Comparison of ENCODE assay signal across 8 cellular contexts in the genomic region with DNA sequence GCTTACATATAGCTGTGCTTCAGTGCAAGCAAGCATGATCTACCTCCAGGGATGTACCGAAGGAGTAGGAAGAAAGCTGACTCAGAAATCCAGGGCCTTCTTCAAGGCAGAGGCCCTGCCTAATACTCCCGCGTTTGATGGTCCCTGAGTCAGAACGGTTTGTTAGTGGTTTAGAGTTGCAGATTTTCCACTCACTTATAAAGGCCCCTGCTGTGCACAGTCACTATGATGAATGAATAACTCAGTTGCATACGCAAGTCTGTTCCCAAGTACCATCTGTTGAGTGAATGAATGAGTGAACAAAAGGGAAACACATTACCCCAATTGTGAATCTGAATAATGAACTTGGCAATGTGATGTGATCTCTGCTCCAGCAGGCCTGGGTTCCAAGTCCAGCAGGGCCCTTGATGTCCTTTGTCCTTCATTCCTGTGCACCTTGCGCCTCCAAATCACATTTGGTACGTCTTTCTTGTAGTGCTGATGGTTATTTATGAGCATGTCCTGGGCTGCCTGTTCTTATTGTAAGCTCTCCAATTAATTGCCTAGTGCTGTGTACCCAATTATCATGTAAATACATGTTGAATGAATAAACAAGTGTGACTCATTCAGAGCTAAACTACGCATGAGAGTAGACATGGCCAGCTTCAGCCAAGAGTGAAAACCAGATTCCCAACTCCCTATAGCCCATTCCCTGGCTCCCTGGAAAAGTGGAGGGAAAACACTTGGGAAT.
DNase-seq lines count a peak whose midpoint lies in the region; ATAC-seq and TF ChIP-seq lines count a peak whose summit lies in the region.

No MANE protein-coding gene starts in this region.

- H2AFZ ChIP-seq in SK-N-SH (ENCODE audit: low read depth): no peak overlapping the region

- no peak for TF ChIP-seq POLR2A in gastrocnemius medialis (IDR thresholded peaks at IDR 0.05)

- in situ Hi-C loops in gastrocnemius medialis (cut with MboI; ENCODE audit: low sequenced_read_pairs in 4 of 4): loop anchor here in 1 of 4 donors (5.0 to 25.0 kb wide), 2 partner anchors 153 to 472 kb away; partner anchors contain the start of gene CLEC3B

- no peaks in the 10 kb centered on the region for H3K9me2 ChIP-seq in SK-N-SH

- H3K9me3 Mint-ChIP-seq in activated CD4-positive, alpha-beta T cell treated with anti-CD3 and anti-CD28 coated beads, Interleukin-2, amount 10 ng/mL, durations not matched to agents 7 days and 5 days: no peaks in the 10 kb centered on the region

- H3K27me3 Mint-ChIP-seq in activated CD4-positive, alpha-beta T cell treated with anti-CD3 and anti-CD28 coated beads, Interleukin-2, amount 10 ng/mL, durations not matched to agents 7 days and 5 days: no peaks in the 10 kb centered on the region

- no peaks in the 10 kb centered on the region for H4K20me1 ChIP-seq in SK-N-SH (ENCODE audit: insufficient read depth)

- H3K9ac ChIP-seq in SK-N-SH: peak overlapping the region; percentile 42; the same call in 1 of the 2 replicates

- WGBS in SK-N-SH (ENCODE audit: low lambda C conversion rate): 47% methylated on average over 8 of the region's 8 CpGs

- H3K9me3 ChIP-seq in SK-N-SH: no peaks in the 10 kb centered on the region
- H3K9me3 ChIP-seq in gastrocnemius medialis: no peaks in the 10 kb centered on the region

- POLR2A ChIA-PET in activated CD4-positive, alpha-beta T cell treated with anti-CD3 and anti-CD28 coated beads, Interleukin-2, amount 10 ng/mL, durations not matched to agents 7 days and 5 days (lab: Charles Lee): no interaction called here
- POLR2A ChIA-PET in SK-N-SH (lab: Yijun Ruan, JAX): no interaction called here

- H3K4me3 Mint-ChIP-seq in activated CD4-positive, alpha-beta T cell treated with anti-CD3 and anti-CD28 coated beads, Interleukin-2, amount 10 ng/mL, durations not matched to agents 7 days and 5 days: no peak overlapping the region

- intact Hi-C loops in head of caudate nucleus (cut with DNase I): loop anchor here (10.0 kb wide), 1 partner anchor 474 kb away; no protein-coding TSS in a partner anchor
- intact Hi-C loops in gastrocnemius medialis (cut with DNase I; ENCODE audit: low total_unique reads): no loop called here

- peaks cover 7% of the 10 kb centered on the region for H3K36me3 Mint-ChIP-seq in activated CD4-positive, alpha-beta T cell treated with anti-CD3 and anti-CD28 coated beads, Interleukin-2, amount 10 ng/mL, durations not matched to agents 7 days and 5 days (ENCODE audit: low read depth)

- CTCF ChIA-PET in activated CD4-positive, alpha-beta T cell treated with anti-CD3 and anti-CD28 coated beads, Interleukin-2, amount 10 ng/mL, durations not matched to agents 7 days and 5 days (lab: Charles Lee): interaction anchor here (1.0 to 2.8 kb wide), 5 partner anchors 16 to 468 kb away, joined by 3 to 13 read pairs (median 8); no protein-coding TSS in a partner anchor
- CTCF ChIA-PET in SK-N-SH (lab: Yijun Ruan, JAX): interaction anchor here (1.0 to 10.4 kb wide), 8 partner anchors 126 to 468 kb away, joined by 3 to 135 read pairs (median 30); partner anchors contain the start of gene TMEM158

- H3F3A ChIP-seq in SK-N-SH (replicated peaks; ENCODE audit: insufficient read depth): peaks cover 31% of the 10 kb centered on the region

- H3K4me2 ChIP-seq in SK-N-SH: peak overlapping the region; percentile 38; the same call in 1 of the 2 replicates

- H3K27ac Mint-ChIP-seq in activated CD4-positive, alpha-beta T cell treated with anti-CD3 and anti-CD28 coated beads, Interleukin-2, amount 10 ng/mL, durations not matched to agents 7 days and 5 days: no peak overlapping the region

- H3K4me1 ChIP-seq in SK-N-SH (ENCODE audit: control insufficient read depth in 1 of 2, insufficient read depth in 2 of 2, low read depth in 1 of 2, low read length in 1 of 2) (peaks cover 2 to 30% of the 10 kb centered on the region in 2 experiments; a peak in 3 of 4 replicates), gastrocnemius medialis (no peaks in the 10 kb centered on the region)

- no peak for TF ChIP-seq RAD21 in SK-N-SH (IDR thresholded peaks at IDR 0.05; ENCODE audit: low read length)

- H3K4me1 Mint-ChIP-seq in activated CD4-positive, alpha-beta T cell treated with anti-CD3 and anti-CD28 coated beads, Interleukin-2, amount 10 ng/mL, durations not matched to agents 7 days and 5 days: peaks cover 2% of the 10 kb centered on the region

- H3K36me3 ChIP-seq in SK-N-SH (replicated peaks in 1 of 2; ENCODE audit: control insufficient read depth in 1 of 2, insufficient read depth in 2 of 2, low read length in 1 of 2): peaks cover 3 to 6% of the 10 kb centered on the region in 2 experiments
- H3K36me3 ChIP-seq in gastrocnemius medialis: no peaks in the 10 kb centered on the region

- no peaks in the 10 kb centered on the region for H3K79me2 ChIP-seq in SK-N-SH (ENCODE audit: insufficient read depth)

- H3K27ac ChIP-seq in SK-N-SH (ENCODE audit: low read depth in 2 of 2, low read length in 1 of 2) (peak overlapping the region in 1 of 2 experiments; percentile 76; a peak in 2 of 4 replicates), gastrocnemius medialis (no peak overlapping the region)

- TF ChIP-seq CTCF in SK-N-SH (IDR thresholded peaks at IDR 0.05): no peak
- TF ChIP-seq CTCF in gastrocnemius medialis (IDR thresholded peaks at IDR 0.05 in 4 of 5, conservative IDR thresholded peaks at IDR 0.05 in 1 of 5): no peak

- DNase-seq in activated CD4-positive, alpha-beta T cell treated with anti-CD3 and anti-CD28 coated beads for 48 hours: peak; percentile 75
- DNase-seq in activated CD4-positive, alpha-beta T cell treated with anti-CD3 and anti-CD28 coated beads, Interleukin-2, amount 10 ng/mL, durations not matched to agents 7 days and 5 days: no peak
- DNase-seq in SK-N-SH (no peak), head of caudate nucleus (peak in 39 of 42 donors; percentile 23 to 88 (median 64)), foreskin melanocyte (no peak), gastrocnemius medialis (no peak), AML-193 (lab: John Stamatoyannopoulos, UW) (no peak)
- peak; percentile 33 to 63 (median 40) for DNase-seq in stimulated activated CD4-positive, alpha-beta T cell treated with anti-CD3 and anti-CD28 coated beads, TNF-alpha, amount 100 ng/mL, for 48 hours (ENCODE audit: low read depth in 3 of 3)

- TF ChIP-seq EP300 in SK-N-SH (IDR thresholded peaks at IDR 0.05; ENCODE audit: borderline replicate concordance in 1 of 2, low read depth in 1 of 2, low read length in 1 of 2): no peak

- H3K27me3 ChIP-seq in SK-N-SH (ENCODE audit: insufficient read depth) (no peaks in the 10 kb centered on the region), gastrocnemius medialis (no peaks in the 10 kb centered on the region)

- H3K4me3 ChIP-seq in SK-N-SH (ENCODE audit: low read depth in 2 of 2, low read length in 1 of 2) (no peak overlapping the region), gastrocnemius medialis (no peak overlapping the region)

- ATAC-seq in gastrocnemius medialis: no peak

TF ChIP-seq in SK-N-SH, 30 proteins besides CTCF, POLR2A, EP300 and RAD21:
- TF ChIP-seq TCF12 (IDR thresholded peaks at IDR 0.05): peak; percentile 67
- no peak for TF ChIP-seq CHD2 (IDR thresholded peaks at IDR 0.05; ENCODE audit: low read length, partially characterized antibody)
- no peak for TF ChIP-seq SIN3A (IDR thresholded peaks at IDR 0.05; ENCODE audit: borderline replicate concordance, low read depth, low read length)
- peak; percentile 3; the same call in 1 of the 2 replicates for TF ChIP-seq JUND (IDR thresholded peaks at IDR 0.05)
- TF ChIP-seq RXRA (IDR thresholded peaks at IDR 0.05; ENCODE audit: borderline replicate concordance, low read depth): no peak
- TF ChIP-seq FOSL2 (IDR thresholded peaks at IDR 0.05; ENCODE audit: borderline replicate concordance, low read depth): peak; percentile 47; the same call in 1 of the 2 replicates
- TF ChIP-seq, protein P1, sequence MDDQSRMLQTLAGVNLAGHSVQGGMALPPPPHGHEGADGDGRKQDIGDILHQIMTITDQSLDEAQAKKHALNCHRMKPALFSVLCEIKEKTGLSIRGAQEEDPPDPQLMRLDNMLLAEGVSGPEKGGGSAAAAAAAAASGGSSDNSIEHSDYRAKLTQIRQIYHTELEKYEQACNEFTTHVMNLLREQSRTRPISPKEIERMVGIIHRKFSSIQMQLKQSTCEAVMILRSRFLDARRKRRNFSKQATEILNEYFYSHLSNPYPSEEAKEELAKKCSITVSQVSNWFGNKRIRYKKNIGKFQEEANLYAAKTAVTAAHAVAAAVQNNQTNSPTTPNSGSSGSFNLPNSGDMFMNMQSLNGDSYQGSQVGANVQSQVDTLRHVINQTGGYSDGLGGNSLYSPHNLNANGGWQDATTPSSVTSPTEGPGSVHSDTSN (IDR thresholded peaks at IDR 0.05): peak; percentile 58
- no peak for TF ChIP-seq GABPA (IDR thresholded peaks at IDR 0.05; ENCODE audit: low read depth)

Comparison
In these comparisons a context has a peak if more than half of its experiments do, and no peak if none do; other contexts are left out.
1. DNase-seq: peak in activated CD4-positive, alpha-beta T cell treated with anti-CD3 and anti-CD28 coated beads for 48 hours (single experiment), head of caudate nucleus (39 of 42) and stimulated activated CD4-positive, alpha-beta T cell treated with anti-CD3 and anti-CD28 coated beads, TNF-alpha, amount 100 ng/mL, for 48 hours (3 of 3); none in activated CD4-positive, alpha-beta T cell treated with anti-CD3 and anti-CD28 coated beads, Interleukin-2, amount 10 ng/mL, durations not matched to agents 7 days and 5 days (single experiment), SK-N-SH (single experiment), foreskin melanocyte (single experiment), gastrocnemius medialis (0 of 2) and AML-193 (0 of 2).